In the genomic region with DNA sequence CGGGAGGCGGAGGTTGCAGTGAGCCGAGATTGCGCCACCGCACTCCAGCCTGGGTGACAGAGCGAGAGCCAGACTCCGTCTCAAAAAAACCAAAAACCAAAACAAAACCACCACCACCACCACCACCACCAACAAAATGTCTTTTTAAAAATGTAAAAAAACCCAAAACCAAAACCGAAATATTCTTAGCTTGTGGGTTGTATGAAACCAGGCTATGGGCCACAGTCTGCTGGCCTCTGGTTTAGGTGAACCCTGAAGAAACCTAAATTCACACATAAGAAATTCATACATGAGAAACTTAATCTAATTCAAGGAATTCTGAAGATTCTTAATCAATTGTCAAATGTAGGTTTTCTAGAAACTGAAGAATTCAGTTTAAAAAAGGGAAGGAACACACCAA, we compare ENCODE assay signal across 1 cellular context.
TF ChIP-seq lines count a peak whose summit lies in the region.

No MANE protein-coding gene starts in this region.

TF ChIP-seq in GM12878, 131 proteins besides CTCF, POLR2A, EP300 and RAD21 (continued from another document):
- TF ChIP-seq IRF5 (IDR thresholded peaks at IDR 0.05; ENCODE audit: borderline replicate concordance) (0 out of 2 replicates have a peak, but pooled peaks have one; percentile 46), ASH2L (IDR thresholded peaks at IDR 0.05; ENCODE audit: borderline replicate concordance, low read depth) (no peak), MYB (IDR thresholded peaks at IDR 0.05; ENCODE audit: borderline replicate concordance, low read depth, low read length) (no peak), IKZF2 (IDR thresholded peaks at IDR 0.05) (peak in 1 of 2 experiments; percentile 24; a peak in 1 of 4 replicates), MAX (IDR thresholded peaks at IDR 0.05; ENCODE audit: low read depth, low read length) (no peak)
- TF ChIP-seq, protein P1, sequence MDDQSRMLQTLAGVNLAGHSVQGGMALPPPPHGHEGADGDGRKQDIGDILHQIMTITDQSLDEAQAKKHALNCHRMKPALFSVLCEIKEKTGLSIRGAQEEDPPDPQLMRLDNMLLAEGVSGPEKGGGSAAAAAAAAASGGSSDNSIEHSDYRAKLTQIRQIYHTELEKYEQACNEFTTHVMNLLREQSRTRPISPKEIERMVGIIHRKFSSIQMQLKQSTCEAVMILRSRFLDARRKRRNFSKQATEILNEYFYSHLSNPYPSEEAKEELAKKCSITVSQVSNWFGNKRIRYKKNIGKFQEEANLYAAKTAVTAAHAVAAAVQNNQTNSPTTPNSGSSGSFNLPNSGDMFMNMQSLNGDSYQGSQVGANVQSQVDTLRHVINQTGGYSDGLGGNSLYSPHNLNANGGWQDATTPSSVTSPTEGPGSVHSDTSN (IDR thresholded peaks at IDR 0.05; ENCODE audit: insufficient replicate concordance, low read depth, low read length), result no peak
- TF ChIP-seq, protein P2, sequence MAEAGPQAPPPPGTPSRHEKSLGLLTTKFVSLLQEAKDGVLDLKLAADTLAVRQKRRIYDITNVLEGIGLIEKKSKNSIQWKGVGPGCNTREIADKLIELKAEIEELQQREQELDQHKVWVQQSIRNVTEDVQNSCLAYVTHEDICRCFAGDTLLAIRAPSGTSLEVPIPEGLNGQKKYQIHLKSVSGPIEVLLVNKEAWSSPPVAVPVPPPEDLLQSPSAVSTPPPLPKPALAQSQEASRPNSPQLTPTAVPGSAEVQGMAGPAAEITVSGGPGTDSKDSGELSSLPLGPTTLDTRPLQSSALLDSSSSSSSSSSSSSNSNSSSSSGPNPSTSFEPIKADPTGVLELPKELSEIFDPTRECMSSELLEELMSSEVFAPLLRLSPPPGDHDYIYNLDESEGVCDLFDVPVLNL (IDR thresholded peaks at IDR 0.05; ENCODE audit: low read depth, low read length), result no peak
